In genomic region chr11:64614927-64615326, GRCh38 we compare ENCODE assay signal across 37 cellular contexts. TPM values are rescaled to one million over a fixed set of nuclear protein-coding genes. Genes with fewer than 3 reads are reported as not detected.
"Had no signal": no experiment of that assay in that cellular context is flagged by ENCODE, and none has a peak within 500 bp of the region (broad histone marks: within the 10 kb centered on the region; RNA-seq: fewer than 3 reads in every experiment).

No MANE protein-coding gene starts in this region.

- H3K27ac ChIP-seq: breast epithelium, esophagus squamous epithelium, heart right ventricle, lower lobe of right lung, neural progenitor cell, parathyroid adenoma, psoas muscle, sigmoid colon, upper lobe of right lung, WERI-Rb-1 had no signal

- H3K27me3 Mint-ChIP-seq: activated naive CD8-positive, alpha-beta T cell treated with anti-CD3 and anti-CD28 coated beads, Interleukin-2, amount 50 U/mL, for 24 hours; central memory CD8-positive, alpha-beta T cell; stimulated activated naive CD8-positive, alpha-beta T cell treated with anti-CD3 and anti-CD28 coated beads, Interleukin-15, Interleukin-2, amounts not matched to agents 100 ng/mL and 50 ng/mL, for 24 hours had no signal

- H3K36me3 ChIP-seq: breast epithelium, esophagus squamous epithelium, heart right ventricle, lower lobe of right lung, neural progenitor cell, upper lobe of right lung, WERI-Rb-1 had no signal

- ATAC-seq: activated CD4-positive, CD25-positive, alpha-beta regulatory T cell treated with anti-CD3 and anti-CD28 coated beads, Interleukin-2, amount 50 U/mL, for 24 hours; activated naive CD8-positive, alpha-beta T cell treated with anti-CD3 and anti-CD28 coated beads, Interleukin-2, amount 50 U/mL, for 24 hours; heart right ventricle; left lobe of liver; lower lobe of right lung; natural killer cell; psoas muscle; stimulated activated effector memory CD8-positive, alpha-beta T cell treated with anti-CD3 and anti-CD28 coated beads, Interleukin-12 subunit alpha, Interleukin-12 subunit beta, amount 100 ng/mL, for 72 hours; upper lobe of right lung had no signal

- H3K27ac Mint-ChIP-seq: activated naive CD4-positive, alpha-beta T cell treated with anti-CD3 and anti-CD28 coated beads, Interleukin-2, amount 10 ng/mL, durations not matched to agents 7 days and 5 days; activated naive CD8-positive, alpha-beta T cell treated with anti-CD3 and anti-CD28 coated beads, Interleukin-2, amount 50 U/mL, for 24 hours; activated T-helper 1 cell treated with anti-CD3 and anti-CD28 coated beads, Interleukin-12 subunit alpha, Interleukin-12 subunit beta, Interleukin-2, Interleukin-4 antibody, amounts not matched to agents 30 ng/mL and 10 ng/mL and 1 ng/mL, durations not matched to agents 14 hours and 24 hours and 36 hours; dendritic cell treated with granulocyte-macrophage colony-stimulating factor and Interleukin-4, amounts not matched to agents 40 ng/mL and 50 ng/mL, for 4 days; endodermal cell; natural killer cell; neural progenitor cell; stimulated activated effector memory CD8-positive, alpha-beta T cell treated with anti-CD3 and anti-CD28 coated beads, Interleukin-12 subunit alpha, Interleukin-12 subunit beta, amount 100 ng/mL, for 72 hours; stimulated activated naive CD8-positive, alpha-beta T cell treated with anti-CD3 and anti-CD28 coated beads, Interleukin-15, Interleukin-2, amounts not matched to agents 100 ng/mL and 50 ng/mL, for 24 hours; T-helper 2 cell treated with Interferon-gamma antibody and Interleukin-4, amounts not matched to agents 5 μg/mL and 100 μg/mL, for 36 hours had no signal

- H3K27me3 ChIP-seq: breast epithelium, esophagus squamous epithelium, heart right ventricle, neural progenitor cell, sigmoid colon, upper lobe of right lung had no signal

- H3K79me2 ChIP-seq: parathyroid adenoma had no signal

- H3K4me3 Mint-ChIP-seq: activated naive CD4-positive, alpha-beta T cell treated with anti-CD3 and anti-CD28 coated beads, Interleukin-2, amount 10 ng/mL, durations not matched to agents 7 days and 5 days; activated naive CD8-positive, alpha-beta T cell treated with anti-CD3 and anti-CD28 coated beads, Interleukin-2, amount 50 U/mL, for 24 hours; activated T-helper 1 cell treated with anti-CD3 and anti-CD28 coated beads, Interleukin-12 subunit alpha, Interleukin-12 subunit beta, Interleukin-2, Interleukin-4 antibody, amounts not matched to agents 30 ng/mL and 10 ng/mL and 1 ng/mL, durations not matched to agents 14 hours and 24 hours and 36 hours; central memory CD8-positive, alpha-beta T cell; dendritic cell treated with granulocyte-macrophage colony-stimulating factor and Interleukin-4, amounts not matched to agents 40 ng/mL and 50 ng/mL, for 4 days; endodermal cell; natural killer cell; stimulated activated effector memory CD8-positive, alpha-beta T cell treated with anti-CD3 and anti-CD28 coated beads, Interleukin-12 subunit alpha, Interleukin-12 subunit beta, amount 100 ng/mL, for 72 hours; stimulated activated naive CD8-positive, alpha-beta T cell treated with anti-CD3 and anti-CD28 coated beads, Interleukin-15, Interleukin-2, amounts not matched to agents 100 ng/mL and 50 ng/mL, for 24 hours; T-helper 2 cell treated with Interferon-gamma antibody and Interleukin-4, amounts not matched to agents 5 μg/mL and 100 μg/mL, for 36 hours had no signal

- H3K4me3 ChIP-seq: breast epithelium, esophagus squamous epithelium, heart right ventricle, lower lobe of right lung, neural progenitor cell, psoas muscle, sigmoid colon, upper lobe of right lung had no signal

- H2AFZ ChIP-seq: neural progenitor cell, parathyroid adenoma had no signal

- H3K4me1 ChIP-seq: breast epithelium, parathyroid adenoma, psoas muscle, upper lobe of right lung had no signal

- H3K36me3 Mint-ChIP-seq: activated naive CD4-positive, alpha-beta T cell treated with anti-CD3 and anti-CD28 coated beads, Interleukin-2, amount 10 ng/mL, durations not matched to agents 7 days and 5 days; natural killer cell; stimulated activated effector memory CD8-positive, alpha-beta T cell treated with anti-CD3 and anti-CD28 coated beads, Interleukin-12 subunit alpha, Interleukin-12 subunit beta, amount 100 ng/mL, for 72 hours had no signal

- H3K9me3 Mint-ChIP-seq: activated naive CD4-positive, alpha-beta T cell treated with anti-CD3 and anti-CD28 coated beads, Interleukin-2, amount 10 ng/mL, durations not matched to agents 7 days and 5 days; activated naive CD8-positive, alpha-beta T cell treated with anti-CD3 and anti-CD28 coated beads, Interleukin-2, amount 50 U/mL, for 24 hours; activated T-helper 1 cell treated with anti-CD3 and anti-CD28 coated beads, Interleukin-12 subunit alpha, Interleukin-12 subunit beta, Interleukin-2, Interleukin-4 antibody, amounts not matched to agents 30 ng/mL and 10 ng/mL and 1 ng/mL, durations not matched to agents 14 hours and 24 hours and 36 hours; central memory CD8-positive, alpha-beta T cell; dendritic cell treated with granulocyte-macrophage colony-stimulating factor and Interleukin-4, amounts not matched to agents 40 ng/mL and 50 ng/mL, for 4 days; endodermal cell; natural killer cell; neural progenitor cell; stimulated activated effector memory CD8-positive, alpha-beta T cell treated with anti-CD3 and anti-CD28 coated beads, Interleukin-12 subunit alpha, Interleukin-12 subunit beta, amount 100 ng/mL, for 72 hours; stimulated activated naive CD8-positive, alpha-beta T cell treated with anti-CD3 and anti-CD28 coated beads, Interleukin-15, Interleukin-2, amounts not matched to agents 100 ng/mL and 50 ng/mL, for 24 hours; T-helper 2 cell treated with Interferon-gamma antibody and Interleukin-4, amounts not matched to agents 5 μg/mL and 100 μg/mL, for 36 hours had no signal

- DNase-seq: activated CD4-positive, alpha-beta T cell treated with anti-CD3 and anti-CD28 coated beads for 48 hours; activated CD4-positive, alpha-beta T cell treated with anti-CD3 and anti-CD28 coated beads, Interleukin-2, amount 50 U/mL, for 48 hours; activated CD8-positive, alpha-beta memory T cell treated with anti-CD3 and anti-CD28 coated beads, Interleukin-2, amount 50 U/mL, for 4 hours; activated effector memory CD4-positive, alpha-beta T cell treated with anti-CD3 and anti-CD28 coated beads, Interleukin-2, amount 50 U/mL, for 16 hours; activated naive CD4-positive, alpha-beta T cell treated with anti-CD3 and anti-CD28 coated beads, Interleukin-2, amount 10 ng/mL, durations not matched to agents 7 days and 5 days; activated naive CD8-positive, alpha-beta T cell treated with anti-CD3 and anti-CD28 coated beads, Interleukin-2, amount 50 U/mL, for 24 hours; activated T-cell treated with anti-CD3 and anti-CD28 coated beads, Interleukin-2, amount 50 U/mL, for 1 hour; endodermal cell; esophagus squamous epithelium; foreskin melanocyte; heart right ventricle; kidney glomerular epithelial cell; lower lobe of right lung; mesenchymal stem cell; natural killer cell; occipital lobe; psoas muscle; sigmoid colon; small intestine; stimulated activated CD4-positive, alpha-beta T cell treated with anti-CD3 and anti-CD28 coated beads, Interleukin-4, amount 100 ng/mL, for 24 hours; substantia nigra; upper lobe of right lung; WERI-Rb-1 had no signal

- H3K9ac ChIP-seq: neural progenitor cell, parathyroid adenoma had no signal

- H3K9me3 ChIP-seq: breast epithelium, esophagus squamous epithelium, heart right ventricle, lower lobe of right lung, psoas muscle, sigmoid colon, upper lobe of right lung had no signal

RNA-seq across cellular contexts. Expression of gene SLC22A12, which starts 23.9 kb away (rescaled TPM):
- total RNA-seq: activated CD8-positive, alpha-beta memory T cell treated with anti-CD3 and anti-CD28 coated beads for 36 hours; activated T-helper 1 cell treated with anti-CD3 and anti-CD28 coated beads, Interleukin-12 subunit alpha, Interleukin-12 subunit beta, Interleukin-2, Interleukin-4 antibody, amounts not matched to agents 30 ng/mL and 10 ng/mL and 1 ng/mL, durations not matched to agents 14 hours and 24 hours and 36 hours; breast epithelium; endodermal cell; esophagus squamous epithelium; glomerular endothelial cell; heart right ventricle; left lobe of liver; lower lobe of right lung; natural killer cell; occipital lobe; psoas muscle; sigmoid colon; upper lobe of right lung had no signal
- polyA plus RNA-seq: heart right ventricle, psoas muscle, sigmoid colon, small intestine, thymus had no signal

RNA-seq across cellular contexts. Expression of gene SLC22A11, which starts 59.2 kb away (rescaled TPM):
- total RNA-seq: activated CD8-positive, alpha-beta memory T cell treated with anti-CD3 and anti-CD28 coated beads for 36 hours; activated T-helper 1 cell treated with anti-CD3 and anti-CD28 coated beads, Interleukin-12 subunit alpha, Interleukin-12 subunit beta, Interleukin-2, Interleukin-4 antibody, amounts not matched to agents 30 ng/mL and 10 ng/mL and 1 ng/mL, durations not matched to agents 14 hours and 24 hours and 36 hours; breast epithelium; endodermal cell; esophagus squamous epithelium; glomerular endothelial cell; heart right ventricle; lower lobe of right lung; natural killer cell; occipital lobe; psoas muscle; sigmoid colon; upper lobe of right lung had no signal
- polyA plus RNA-seq: heart right ventricle, psoas muscle had no signal
